Comparison of ENCODE assay signal across 17 cellular contexts in the genomic region with DNA sequence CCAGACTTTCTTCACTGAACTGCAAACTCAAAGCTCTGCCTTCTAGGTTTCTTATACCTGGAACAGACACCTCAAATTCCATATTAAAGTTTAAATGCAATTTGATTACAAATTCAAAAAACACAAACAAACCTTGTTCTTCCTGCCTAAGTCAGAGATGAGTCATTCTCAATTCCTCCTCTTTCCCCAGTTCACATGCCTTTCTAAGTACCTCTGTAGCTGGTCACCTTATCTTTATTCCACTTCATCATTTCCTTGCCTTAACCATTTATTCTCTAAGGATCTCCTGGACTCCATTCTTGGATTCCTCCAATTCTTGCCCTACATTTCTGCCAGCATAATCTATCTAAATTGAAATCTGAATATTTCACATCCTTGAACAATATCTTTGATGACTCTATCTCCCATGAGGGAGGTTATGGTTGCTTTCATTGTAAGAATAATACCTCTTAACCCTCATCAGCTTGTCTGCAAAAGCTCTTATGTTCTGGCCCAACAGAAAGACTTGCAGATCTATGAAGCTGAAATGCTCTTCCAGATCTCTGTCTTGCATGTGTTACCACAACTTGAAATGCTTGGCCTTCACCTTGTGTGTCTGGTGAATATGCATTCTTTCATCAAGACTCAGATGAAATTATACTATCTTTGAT. TPM values are rescaled to one million over a fixed set of nuclear protein-coding genes. Genes with fewer than 3 reads are reported as not detected.
DNase-seq lines count a peak whose midpoint lies in the region; ATAC-seq and TF ChIP-seq lines count a peak whose summit lies in the region.
"Had no signal": no experiment of that assay in that cellular context is flagged by ENCODE, and none has a peak within 500 bp of the region (broad histone marks: within the 10 kb centered on the region; RNA-seq: fewer than 3 reads in every experiment).

No MANE protein-coding gene starts in this region.

- H3K9me3 ChIP-seq in lower lobe of right lung, result no peaks in the 10 kb centered on the region
- H3K9me3 ChIP-seq: mucosa of descending colon, upper lobe of left lung had no signal

- peak; percentile 40 for DNase-seq in DMS53 (lab: John Stamatoyannopoulos, UW)
- peak; percentile 12 for DNase-seq in LoVo (ENCODE audit: low spot score)
- DNase-seq in choroid plexus epithelial cell (ENCODE audit: low read depth), result peak; percentile 69
- DNase-seq in lower lobe of right lung, result no peak
- DNase-seq in COR-L47 (lab: John Stamatoyannopoulos, UW), result no peak
- no peak for DNase-seq in ACHN
- DNase-seq: activated gamma-delta T cell; DMS 273 treated with DMSO at 0.1 percent for 48 hours; effector memory CD4-positive, alpha-beta T cell; KBM-7; mucosa of descending colon; NCI-H1105 treated with DMSO at 0.1 percent for 48 hours; occipital lobe; upper lobe of left lung; WERI-Rb-1 had no signal

- TF ChIP-seq CTCF in choroid plexus epithelial cell (conservative IDR thresholded peaks at IDR 0.05; ENCODE audit: low read depth, low read length) (no peak), lower lobe of right lung (IDR thresholded peaks at IDR 0.05) (no peak)

- no peaks in the 10 kb centered on the region for H3K27me3 ChIP-seq in lower lobe of right lung (ENCODE audit: low read depth)
- H3K27me3 ChIP-seq: upper lobe of left lung had no signal

- ATAC-seq in lower lobe of right lung (no peak), HG03045 (IDR thresholded peaks at IDR 0.05; ENCODE audit: unreplicated experiment) (no peak), HG02798 (IDR thresholded peaks at IDR 0.05; ENCODE audit: poor library complexity, unreplicated experiment) (no peak)
- ATAC-seq: mucosa of descending colon had no signal

- H3K4me3 ChIP-seq in choroid plexus epithelial cell (ENCODE audit: low read depth, low read length) (no peak overlapping the region), lower lobe of right lung (no peak overlapping the region)
- H3K4me3 ChIP-seq: mucosa of descending colon, upper lobe of left lung had no signal

- H3K4me1 ChIP-seq in lower lobe of right lung, result peaks cover 9% of the 10 kb centered on the region

- no peaks in the 10 kb centered on the region for H3K36me3 ChIP-seq in lower lobe of right lung
- H3K36me3 ChIP-seq: upper lobe of left lung, WERI-Rb-1 had no signal

- peak overlapping the region; percentile 10 for H3K27ac ChIP-seq in lower lobe of right lung
- H3K27ac ChIP-seq: upper lobe of left lung, WERI-Rb-1 had no signal

- in situ Hi-C loops in ACHN (cut with HindIII; ENCODE audit: low pct_ligation_motif_present, low pct_unique_long_range_greater_than_20kb, low sequenced_read_pairs), result no loop called here

- intact Hi-C loops in lower lobe of right lung (cut with DNase I), result no loop called here

RNA-seq across cellular contexts. Expression of gene PDE5A, which starts 28.5 kb away (rescaled TPM):
- total RNA-seq in lower lobe of right lung, result 39.8 TPM

Comparison
In these comparisons a context has a peak if more than half of its experiments do, and no peak if none do; other contexts are left out.
1. DNase-seq: peak in DMS53 (single experiment), LoVo (single experiment) and choroid plexus epithelial cell (single experiment); none in lower lobe of right lung (single experiment), COR-L47 (single experiment) and ACHN (single experiment).